Comparison of ENCODE assay signal across 18 cellular contexts in genomic region chr10:103440416-103440815, GRCh38. TPM values are rescaled to one million over a fixed set of nuclear protein-coding genes. Genes with fewer than 3 reads are reported as not detected.
"Had no signal": no experiment of that assay in that cellular context is flagged by ENCODE, and none has a peak within 500 bp of the region (broad histone marks: within the 10 kb centered on the region; RNA-seq: fewer than 3 reads in every experiment).

No MANE protein-coding gene starts in this region.

- DNase-seq: activated CD4-positive, alpha-beta T cell treated with anti-CD3 and anti-CD28 coated beads, Interleukin-2, amount 50 U/mL, for 4 hours; activated effector memory CD4-positive, alpha-beta T cell treated with anti-CD3 and anti-CD28 coated beads, Interleukin-2, amount 50 U/mL, for 16 hours; body of pancreas; dermis blood vessel endothelial cell; hippocampal formation; left ventricle myocardium superior; stimulated activated CD4-positive, alpha-beta T cell treated with anti-CD3 and anti-CD28 coated beads, Interleukin-12 subunit alpha, Interleukin-12 subunit beta, amount 100 ng/mL, for 4 hours; stimulated activated naive CD8-positive, alpha-beta T cell treated with anti-CD3 and anti-CD28 coated beads, Interleukin-15, amount 100 ng/mL, for 72 hours; testis; upper lobe of right lung had no signal

- H3K27ac ChIP-seq: body of pancreas, upper lobe of right lung had no signal

- H3K27me3 Mint-ChIP-seq: stimulated activated naive CD8-positive, alpha-beta T cell treated with anti-CD3 and anti-CD28 coated beads, Interleukin-15, amount 100 ng/mL, for 72 hours had no signal

- H3K4me1 ChIP-seq: body of pancreas had no signal

- H3K4me1 Mint-ChIP-seq: stimulated activated naive CD8-positive, alpha-beta T cell treated with anti-CD3 and anti-CD28 coated beads, Interleukin-15, amount 100 ng/mL, for 72 hours had no signal

- H3K9me3 Mint-ChIP-seq: stimulated activated naive CD8-positive, alpha-beta T cell treated with anti-CD3 and anti-CD28 coated beads, Interleukin-15, amount 100 ng/mL, for 72 hours had no signal

- H3K9me3 ChIP-seq: adrenal gland, body of pancreas, testis, upper lobe of right lung had no signal

- ATAC-seq: activated CD4-positive, CD25-positive, alpha-beta regulatory T cell treated with anti-CD3 and anti-CD28 coated beads, Interleukin-2, amount 50 U/mL, for 24 hours; body of pancreas; left ventricle myocardium superior; SK-N-SH treated with all-trans-retinoic acid at 6 μM for 48 hours; stimulated activated naive CD8-positive, alpha-beta T cell treated with anti-CD3 and anti-CD28 coated beads, Interleukin-15, amount 100 ng/mL, for 72 hours; upper lobe of right lung had no signal

- H3K27me3 ChIP-seq: adrenal gland, body of pancreas, testis, upper lobe of right lung had no signal

- H3K4me3 ChIP-seq: adrenal gland, body of pancreas, testis, upper lobe of right lung had no signal

- H3K4me3 Mint-ChIP-seq: stimulated activated naive CD8-positive, alpha-beta T cell treated with anti-CD3 and anti-CD28 coated beads, Interleukin-15, amount 100 ng/mL, for 72 hours had no signal

RNA-seq across cellular contexts. Expression of gene CALHM2, which starts 11.8 kb away (rescaled TPM):
- polyA plus RNA-seq: neural cell had no signal

RNA-seq across cellular contexts. Expression of gene CALHM1, which starts 18.3 kb away (rescaled TPM):
- total RNA-seq: adrenal gland, body of pancreas, dermis blood vessel endothelial cell, epithelial cell of proximal tubule, kidney epithelial cell, left ventricle myocardium superior, osteocyte, upper lobe of right lung had no signal
- polyA plus RNA-seq: adrenal gland, neural cell had no signal

RNA-seq across cellular contexts. Expression of gene CALHM3, which starts 38.6 kb away (rescaled TPM):
- total RNA-seq: adrenal gland; dermis blood vessel endothelial cell; epithelial cell of proximal tubule; kidney epithelial cell; left ventricle myocardium superior; osteocyte; T-helper 2 cell treated with Interferon-gamma antibody and Interleukin-4, amounts not matched to agents 100 ng/mL and 5 ng/mL, for 36 hours; upper lobe of right lung had no signal
- polyA plus RNA-seq: neural cell had no signal
